9 cellular contexts compared by ENCODE assay signal in the genomic region with DNA sequence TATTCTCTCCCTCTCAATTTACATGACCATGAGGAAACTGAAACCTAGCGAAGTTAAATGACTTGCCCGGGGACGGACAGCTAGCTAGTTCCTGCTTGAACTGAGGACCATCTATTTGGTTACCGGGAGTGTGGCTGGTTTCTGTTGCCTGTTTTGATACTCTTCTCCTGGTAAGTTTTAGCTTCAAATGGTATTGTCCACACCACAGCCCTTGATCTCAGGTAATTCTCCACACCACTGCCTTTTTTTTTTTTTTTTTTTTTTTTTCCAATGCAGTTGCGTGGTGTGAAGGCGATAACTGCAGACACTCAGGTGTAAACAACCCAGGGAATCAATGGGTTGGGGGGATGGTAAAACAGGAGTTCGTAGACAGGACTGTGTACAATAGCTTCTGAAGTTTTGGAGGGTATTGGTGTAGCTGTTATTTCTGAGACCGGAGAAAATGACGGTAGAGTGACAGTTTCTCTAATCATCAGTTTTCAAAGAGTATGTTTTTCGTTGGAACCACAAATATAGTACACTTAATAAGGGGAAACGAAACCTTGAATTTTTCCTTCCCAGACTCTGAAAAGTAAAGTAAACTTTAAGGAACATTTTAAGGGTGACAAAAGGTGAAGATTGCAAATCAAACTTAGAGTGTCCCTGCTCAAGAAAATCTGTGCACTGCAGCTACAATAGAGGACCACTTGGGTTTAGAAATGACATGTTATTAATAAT.
DNase-seq lines count a peak whose midpoint lies in the region; ATAC-seq lines count a peak whose summit lies in the region.
"Had no signal": no experiment of that assay in that cellular context is flagged by ENCODE, and none has a peak within 500 bp of the region (broad histone marks: within the 10 kb centered on the region; RNA-seq: fewer than 3 reads in every experiment).

No MANE protein-coding gene starts in this region.

- no peaks in the 10 kb centered on the region for H3K36me3 Mint-ChIP-seq in activated T-helper 1 cell treated with anti-CD3 and anti-CD28 coated beads, Interleukin-12 subunit alpha, Interleukin-12 subunit beta, Interleukin-2, Interleukin-4 antibody, amounts not matched to agents 30 ng/mL and 10 ng/mL and 1 ng/mL, durations not matched to agents 14 hours and 24 hours and 36 hours (ENCODE audit: low read depth)

- peak overlapping the region; percentile 43; the same call in 1 of the 2 replicates for H3K9ac ChIP-seq in BLaER1

- H3K4me2 ChIP-seq in BLaER1, result peak overlapping the region; percentile 80

- peak; percentile 55 for ATAC-seq in GM18858 (IDR thresholded peaks at IDR 0.05; ENCODE audit: unreplicated experiment)
- ATAC-seq in HG03159 (IDR thresholded peaks at IDR 0.05; ENCODE audit: unreplicated experiment), result peak; percentile 70
- ATAC-seq in GM19467 (IDR thresholded peaks at IDR 0.05; ENCODE audit: unreplicated experiment), result no peak

- H3K27me3 Mint-ChIP-seq in activated T-helper 1 cell treated with anti-CD3 and anti-CD28 coated beads, Interleukin-12 subunit alpha, Interleukin-12 subunit beta, Interleukin-2, Interleukin-4 antibody, amounts not matched to agents 30 ng/mL and 10 ng/mL and 1 ng/mL, durations not matched to agents 14 hours and 24 hours and 36 hours (ENCODE audit: insufficient read depth), result no peaks in the 10 kb centered on the region

- no peak for DNase-seq in activated T-helper 1 cell treated with anti-CD3 and anti-CD28 coated beads, Interleukin-12 subunit alpha, Interleukin-12 subunit beta, Interleukin-2, Interleukin-4 antibody, amounts not matched to agents 30 ng/mL and 10 ng/mL and 1 ng/mL, durations not matched to agents 14 hours and 24 hours and 36 hours (ENCODE audit: low spot score)
- no peak for DNase-seq in AG20443 (ENCODE audit: low spot score)
- no peak for DNase-seq in dedifferentiated amniotic fluid mesenchymal stem cell (ENCODE audit: extremely low spot score)

- H3K27me3 ChIP-seq in BLaER1 (no peaks in the 10 kb centered on the region), muscle layer of duodenum (ENCODE audit: low read depth, low read length) (no peaks in the 10 kb centered on the region)

- peak overlapping the region; percentile 26 for H3K4me3 Mint-ChIP-seq in activated T-helper 1 cell treated with anti-CD3 and anti-CD28 coated beads, Interleukin-12 subunit alpha, Interleukin-12 subunit beta, Interleukin-2, Interleukin-4 antibody, amounts not matched to agents 30 ng/mL and 10 ng/mL and 1 ng/mL, durations not matched to agents 14 hours and 24 hours and 36 hours
- H3K4me3 Mint-ChIP-seq: neural crest cell had no signal

- H3K36me3 ChIP-seq in BLaER1 (0 out of 2 replicates have a peak, but pooled peaks cover 3% of the 10 kb centered on the region), muscle layer of duodenum (ENCODE audit: control insufficient read depth in 1 of 2, insufficient read depth in 2 of 2, low read length in 2 of 2) (no peaks in the 10 kb centered on the region)

- H3K27ac ChIP-seq in BLaER1 (no peak overlapping the region), muscle layer of duodenum (ENCODE audit: low read length) (peak overlapping the region; percentile 7)

- peaks cover 18% of the 10 kb centered on the region for H3K4me1 Mint-ChIP-seq in activated T-helper 1 cell treated with anti-CD3 and anti-CD28 coated beads, Interleukin-12 subunit alpha, Interleukin-12 subunit beta, Interleukin-2, Interleukin-4 antibody, amounts not matched to agents 30 ng/mL and 10 ng/mL and 1 ng/mL, durations not matched to agents 14 hours and 24 hours and 36 hours (ENCODE audit: low read depth)

- no peaks in the 10 kb centered on the region for H4K20me1 ChIP-seq in BLaER1

- intact Hi-C loops in activated T-helper 1 cell treated with anti-CD3 and anti-CD28 coated beads, Interleukin-12 subunit alpha, Interleukin-12 subunit beta, Interleukin-2, Interleukin-4 antibody, amounts not matched to agents 30 ng/mL and 10 ng/mL and 1 ng/mL, durations not matched to agents 14 hours and 24 hours and 36 hours (cut with micrococcal nuclease), result no loop called here

- H3K4me1 ChIP-seq in BLaER1, result peaks cover 64% of the 10 kb centered on the region
- H3K4me1 ChIP-seq in muscle layer of duodenum (ENCODE audit: control insufficient read depth in 1 of 2, insufficient read depth in 2 of 2, low read length in 2 of 2), result no peaks in the 10 kb centered on the region

- peaks cover 4% of the 10 kb centered on the region for H3K9me3 Mint-ChIP-seq in activated T-helper 1 cell treated with anti-CD3 and anti-CD28 coated beads, Interleukin-12 subunit alpha, Interleukin-12 subunit beta, Interleukin-2, Interleukin-4 antibody, amounts not matched to agents 30 ng/mL and 10 ng/mL and 1 ng/mL, durations not matched to agents 14 hours and 24 hours and 36 hours
- H3K9me3 Mint-ChIP-seq: neural crest cell had no signal

- H3K4me3 ChIP-seq in BLaER1 (peak overlapping the region; percentile 54), muscle layer of duodenum (ENCODE audit: low read depth in 1 of 2, low read length in 2 of 2) (peak overlapping the region in 1 of 2 donors; percentile 49)

- no peak overlapping the region for H3K27ac Mint-ChIP-seq in activated T-helper 1 cell treated with anti-CD3 and anti-CD28 coated beads, Interleukin-12 subunit alpha, Interleukin-12 subunit beta, Interleukin-2, Interleukin-4 antibody, amounts not matched to agents 30 ng/mL and 10 ng/mL and 1 ng/mL, durations not matched to agents 14 hours and 24 hours and 36 hours

- no peaks in the 10 kb centered on the region for H3K9me3 ChIP-seq in BLaER1
- H3K9me3 ChIP-seq in muscle layer of duodenum (ENCODE audit: control insufficient read depth in 1 of 2, low read length in 2 of 2), result no peaks in the 10 kb centered on the region
